8 cellular contexts compared by ENCODE assay signal in the genomic region with DNA sequence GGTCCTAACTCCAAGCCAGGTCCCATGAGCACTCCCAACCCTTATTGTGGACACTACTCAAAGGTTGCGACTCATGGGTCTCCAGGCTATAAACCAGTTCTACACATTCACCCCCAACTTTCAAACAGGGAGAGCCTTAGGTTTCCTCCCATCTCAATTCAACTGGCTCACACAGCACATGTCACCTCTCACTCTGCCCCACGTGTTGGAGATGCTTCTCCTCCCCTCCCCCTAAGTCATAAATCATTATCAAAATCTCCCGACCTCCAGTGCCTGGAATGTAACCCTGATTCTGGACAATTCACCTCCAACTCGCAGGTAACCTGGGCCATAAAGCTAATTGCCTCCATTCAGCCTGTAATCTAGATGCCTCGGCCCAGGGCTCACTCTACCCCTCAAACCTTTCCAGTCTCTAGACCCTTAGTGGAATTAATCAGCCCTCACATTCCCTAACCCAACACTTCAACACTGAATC. TPM values are rescaled to one million over a fixed set of nuclear protein-coding genes. Genes with fewer than 3 reads are reported as not detected.
DNase-seq lines count a peak whose midpoint lies in the region; ATAC-seq and TF ChIP-seq lines count a peak whose summit lies in the region.

No MANE protein-coding gene starts in this region.

- H3K4me1 Mint-ChIP-seq in activated CD8-positive, alpha-beta T cell treated with anti-CD3 and anti-CD28 coated beads, Interleukin-2, amount 10 ng/mL, durations not matched to agents 7 days and 5 days (ENCODE audit: low read depth): peaks cover 52% of the 10 kb centered on the region

- no peaks in the 10 kb centered on the region; the same call in 1 of the 2 replicates for H3K9me3 ChIP-seq in HUES6 (ENCODE audit: control insufficient read depth, insufficient read depth, low read depth, low read length)
- no peaks in the 10 kb centered on the region for H3K9me3 ChIP-seq in heart left ventricle

- H3K4me3 Mint-ChIP-seq in activated CD8-positive, alpha-beta T cell treated with anti-CD3 and anti-CD28 coated beads, Interleukin-2, amount 10 ng/mL, durations not matched to agents 7 days and 5 days: peak overlapping the region; percentile 91

- H3K27ac Mint-ChIP-seq in activated CD8-positive, alpha-beta T cell treated with anti-CD3 and anti-CD28 coated beads, Interleukin-2, amount 10 ng/mL, durations not matched to agents 7 days and 5 days: peak overlapping the region; percentile 88

- H3K27ac ChIP-seq in HUES6 (ENCODE audit: low read depth, low read length) (peak overlapping the region; percentile 50; the same call in 1 of the 2 replicates), heart left ventricle (peak overlapping the region in 11 of 12 donors; percentile 74 to 94 (median 83))

- no peaks in the 10 kb centered on the region for H3K27me3 Mint-ChIP-seq in activated CD8-positive, alpha-beta T cell treated with anti-CD3 and anti-CD28 coated beads, Interleukin-2, amount 10 ng/mL, durations not matched to agents 7 days and 5 days (ENCODE audit: low read depth)

- H3K4me3 ChIP-seq in HUES6 (ENCODE audit: low read depth, low read length): peak overlapping the region; percentile 93
- peak overlapping the region; percentile 70 to 99 (median 89) for H3K4me3 ChIP-seq in heart left ventricle
- peak overlapping the region; percentile 93 for H3K4me3 ChIP-seq in retinal pigment epithelial cell (ENCODE audit: low read length)

- intact Hi-C loops in heart left ventricle (cut with DNase I): loop anchor here in 4 of 10 donors (2.0 to 5.0 kb wide), 2 partner anchors 71 to 74 kb away; a partner anchor contains a TSS

- H3K27me3 ChIP-seq in HUES6 (ENCODE audit: control insufficient read depth, insufficient read depth, low read length) (no peaks in the 10 kb centered on the region), heart left ventricle (no peaks in the 10 kb centered on the region)

- H3K4me1 ChIP-seq in HUES6 (ENCODE audit: control insufficient read depth, insufficient read depth, low read length): peaks cover 13% of the 10 kb centered on the region
- H3K4me1 ChIP-seq in heart left ventricle: peaks cover 6 to 56% (median 29%) of the 10 kb centered on the region in 12 donors

- no peak for TF ChIP-seq CTCF in heart left ventricle (IDR thresholded peaks at IDR 0.05)
- TF ChIP-seq CTCF in retinal pigment epithelial cell (conservative IDR thresholded peaks at IDR 0.05; ENCODE audit: low read depth, low read length): no peak

- ATAC-seq in activated CD8-positive, alpha-beta T cell treated with anti-CD3 and anti-CD28 coated beads, Interleukin-2, amount 10 ng/mL, durations not matched to agents 7 days and 5 days: peak; percentile 1
- ATAC-seq in heart left ventricle (no peak), GM21526 (IDR thresholded peaks at IDR 0.05; ENCODE audit: low FRiP score, unreplicated experiment) (no peak)

- CTCF ChIA-PET in activated CD8-positive, alpha-beta T cell treated with anti-CD3 and anti-CD28 coated beads, Interleukin-2, amount 10 ng/mL, durations not matched to agents 7 days and 5 days (lab: Charles Lee): interaction anchor here (1.0 to 1.4 kb wide), 2 partner anchors 50 to 102 kb away, joined by 3 to 7 read pairs; no protein-coding TSS in a partner anchor

- WGBS in heart left ventricle, 4 donors: 9 to 11% (median 11%) methylated on average over 5 of the region's 5 CpGs

- H3K9ac ChIP-seq in HUES6 (ENCODE audit: low read length): peak overlapping the region; percentile 79

- H3K9me3 Mint-ChIP-seq in activated CD8-positive, alpha-beta T cell treated with anti-CD3 and anti-CD28 coated beads, Interleukin-2, amount 10 ng/mL, durations not matched to agents 7 days and 5 days (ENCODE audit: insufficient read depth): peaks cover 4% of the 10 kb centered on the region

- H3K36me3 ChIP-seq in HUES6 (ENCODE audit: control insufficient read depth, insufficient read depth, low read length): peaks cover 16% of the 10 kb centered on the region
- peaks cover 0 to 19% (median 15%) of the 10 kb centered on the region in 9 donors for H3K36me3 ChIP-seq in heart left ventricle

- TF ChIP-seq POLR2A in heart left ventricle (IDR thresholded peaks at IDR 0.05): no peak

- POLR2A ChIA-PET in activated CD8-positive, alpha-beta T cell treated with anti-CD3 and anti-CD28 coated beads, Interleukin-2, amount 10 ng/mL, durations not matched to agents 7 days and 5 days (lab: Charles Lee): interaction anchor here (1.3 kb wide), 1 partner anchor 55 kb away, joined by 3 read pairs; no protein-coding TSS in a partner anchor

- peaks cover 34% of the 10 kb centered on the region for H3K36me3 Mint-ChIP-seq in activated CD8-positive, alpha-beta T cell treated with anti-CD3 and anti-CD28 coated beads, Interleukin-2, amount 10 ng/mL, durations not matched to agents 7 days and 5 days (ENCODE audit: low read depth)

- peak; percentile 52 for DNase-seq in CMK (ENCODE audit: low read depth)
- peak; percentile 29 for DNase-seq in activated CD8-positive, alpha-beta T cell treated with anti-CD3 and anti-CD28 coated beads, Interleukin-2, amount 10 ng/mL, durations not matched to agents 7 days and 5 days
- DNase-seq in heart left ventricle: no peak
- DNase-seq in retinal pigment epithelial cell (ENCODE audit: low read depth): no peak
- no peak for DNase-seq in NCI-H187 (lab: John Stamatoyannopoulos, UW)
- no peak for DNase-seq in KG1 (lab: John Stamatoyannopoulos, UW)

RNA-seq across cellular contexts. Expression of a gene that starts 0.6 kb away (rescaled TPM):
- 100 to 1,000 TPM; 206 to 215 TPM for total RNA-seq in activated CD8-positive, alpha-beta T cell treated with anti-CD3 and anti-CD28 coated beads, Interleukin-2, amount 10 ng/mL, durations not matched to agents 7 days and 5 days
- 100 to 1,000 TPM; 101 to 189 (median 120) TPM for total RNA-seq in heart left ventricle
- polyA plus RNA-seq in heart left ventricle: 100 to 1,000 TPM; 153 to 292 TPM

RNA-seq across cellular contexts. Expression of a gene that starts 44.9 kb away (rescaled TPM):
- total RNA-seq in activated CD8-positive, alpha-beta T cell treated with anti-CD3 and anti-CD28 coated beads, Interleukin-2, amount 10 ng/mL, durations not matched to agents 7 days and 5 days: 10 to 100 TPM; 11.0 to 12.0 TPM
- 1 to 10 TPM; 1.4 to 5.4 (median 3.1) TPM for total RNA-seq in heart left ventricle
- 1 to 10 TPM; 1.3 to 1.4 TPM for polyA plus RNA-seq in heart left ventricle

Comparison
In these comparisons a context has a peak if more than half of its experiments do, and no peak if none do; other contexts are left out.
1. DNase-seq: peak in CMK (single experiment) and activated CD8-positive, alpha-beta T cell treated with anti-CD3 and anti-CD28 coated beads, Interleukin-2, amount 10 ng/mL, durations not matched to agents 7 days and 5 days (single experiment); none in heart left ventricle (0 of 5), retinal pigment epithelial cell (single experiment), NCI-H187 (0 of 2) and KG1 (single experiment).
2. Peak in every context shown above with its lines, with median percentiles within 50 percentile points of each other: H3K4me3 ChIP-seq.